In genomic region chr6:105591053-105591452, GRCh38 we compare ENCODE assay signal across 7 cellular contexts.
DNase-seq lines count a peak whose midpoint lies in the region; ATAC-seq and TF ChIP-seq lines count a peak whose summit lies in the region.

No MANE protein-coding gene starts in this region.

- peak overlapping the region; percentile 21 for H3K4me3 Mint-ChIP-seq in natural killer cell treated with Interleukin-12 subunit alpha and Interleukin-12 subunit beta and Interleukin-15 and Interleukin-18, amount 100 ng/mL, for 72 hours

- H3K27ac Mint-ChIP-seq in natural killer cell treated with Interleukin-12 subunit alpha and Interleukin-12 subunit beta and Interleukin-15 and Interleukin-18, amount 100 ng/mL, for 72 hours = peak overlapping the region; percentile 6 to 42

- no peaks in the 10 kb centered on the region for H3K36me3 Mint-ChIP-seq in natural killer cell treated with Interleukin-12 subunit alpha and Interleukin-12 subunit beta and Interleukin-15 and Interleukin-18, amount 100 ng/mL, for 72 hours

- 0 out of 2 replicates have a peak, but pooled peaks have one; percentile 21 for TF ChIP-seq POLR2A in Raji (IDR thresholded peaks at IDR 0.05; ENCODE audit: insufficient read depth, low read depth, low read length)

- H3K9me3 Mint-ChIP-seq in natural killer cell treated with Interleukin-12 subunit alpha and Interleukin-12 subunit beta and Interleukin-15 and Interleukin-18, amount 100 ng/mL, for 72 hours = no peaks in the 10 kb centered on the region

- peaks cover 21 to 31% of the 10 kb centered on the region in 2 donors for H3K4me1 Mint-ChIP-seq in natural killer cell treated with Interleukin-12 subunit alpha and Interleukin-12 subunit beta and Interleukin-15 and Interleukin-18, amount 100 ng/mL, for 72 hours (ENCODE audit: low read depth in 2 of 2)

- ATAC-seq in GM19043 (IDR thresholded peaks at IDR 0.05; ENCODE audit: low read depth, unreplicated experiment) = peak; percentile 91
- peak; percentile 95 for ATAC-seq in HG02973 (IDR thresholded peaks at IDR 0.05; ENCODE audit: unreplicated experiment)
- peak; percentile 86 to 90 for ATAC-seq in natural killer cell treated with Interleukin-12 subunit alpha and Interleukin-12 subunit beta and Interleukin-15 and Interleukin-18, amount 100 ng/mL, for 72 hours
- no peak for ATAC-seq in left lobe of liver

- H3K27me3 Mint-ChIP-seq in natural killer cell treated with Interleukin-12 subunit alpha and Interleukin-12 subunit beta and Interleukin-15 and Interleukin-18, amount 100 ng/mL, for 72 hours = peaks cover 0 to 4% of the 10 kb centered on the region in 2 donors

- no peak for DNase-seq in natural killer cell treated with Interleukin-12 subunit alpha and Interleukin-12 subunit beta and Interleukin-15 and Interleukin-18, amount 100 ng/mL, for 72 hours (ENCODE audit: low spot score)
- no peak for DNase-seq in dedifferentiated amniotic fluid mesenchymal stem cell (ENCODE audit: extremely low spot score)
- DNase-seq in DMS114 treated with DMSO at 0.1 percent for 48 hours (lab: John Stamatoyannopoulos, UW; ENCODE audit: unreplicated experiment) = no peak
- DNase-seq in left lobe of liver (ENCODE audit: low spot score) = no peak
